Comparison of ENCODE assay signal across 17 cellular contexts in the genomic region with DNA sequence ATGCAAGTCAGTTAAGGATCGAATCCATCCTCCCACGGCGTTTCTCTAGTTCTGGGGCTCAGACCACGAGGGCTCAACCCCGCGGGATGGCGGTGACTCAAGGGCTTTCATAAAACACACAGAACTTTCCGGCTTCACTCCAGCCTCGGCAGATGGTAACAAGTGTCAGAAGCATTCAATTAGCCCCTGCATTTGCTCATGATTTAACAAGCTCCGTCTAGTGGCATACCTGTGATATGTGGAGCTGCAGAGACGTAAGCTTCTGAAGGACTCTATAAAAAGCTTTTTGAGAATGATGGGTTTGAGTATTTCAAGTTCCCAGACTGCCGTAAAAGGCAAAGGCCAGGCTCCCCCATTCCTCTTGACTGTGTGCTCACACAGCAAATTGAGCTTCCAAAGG.
A peak's percentile ranks its signal among the peaks of the same experiment; 100 is the strongest.
DNase-seq lines count a peak whose midpoint lies in the region; ATAC-seq and TF ChIP-seq lines count a peak whose summit lies in the region.
"Had no signal": no experiment of that assay in that cellular context is flagged by ENCODE, and none has a peak within 500 bp of the region (broad histone marks: within the 10 kb centered on the region; RNA-seq: fewer than 3 reads in every experiment).

No MANE protein-coding gene starts in this region.

- H3K9me3 Mint-ChIP-seq in glutamatergic neuron (ENCODE audit: unreplicated experiment): peaks cover 2% of the 10 kb centered on the region
- no peaks in the 10 kb centered on the region for H3K9me3 Mint-ChIP-seq in endothelial cell (ENCODE audit: unreplicated experiment)
- H3K9me3 Mint-ChIP-seq: effector memory CD8-positive, alpha-beta T cell had no signal

- intact Hi-C loops in posterior vena cava (cut with DNase I): no loop called here

- ATAC-seq in HG03520 (IDR thresholded peaks at IDR 0.05; ENCODE audit: unreplicated experiment): no peak
- ATAC-seq: body of pancreas; effector memory CD8-positive, alpha-beta T cell had no signal

- peak overlapping the region; percentile 46 for H3K4me3 Mint-ChIP-seq in glutamatergic neuron (ENCODE audit: unreplicated experiment)
- no peak overlapping the region for H3K4me3 Mint-ChIP-seq in endothelial cell (ENCODE audit: unreplicated experiment)
- H3K4me3 Mint-ChIP-seq: effector memory CD8-positive, alpha-beta T cell had no signal

- peak; percentile 5 for DNase-seq in GM04504 (ENCODE audit: low read depth)
- DNase-seq in NCI-H1436 (lab: John Stamatoyannopoulos, UW): peak; percentile 88
- peak; percentile 63 for DNase-seq in NCI-H82 treated with DMSO at 0.1 percent for 48 hours (lab: John Stamatoyannopoulos, UW; ENCODE audit: unreplicated experiment)
- no peak for DNase-seq in glutamatergic neuron
- no peak for DNase-seq in endothelial cell (ENCODE audit: low spot score)
- no peak for DNase-seq in posterior vena cava (ENCODE audit: low spot score)
- DNase-seq in ecto neural progenitor cell (ENCODE audit: low spot score): no peak
- DNase-seq: activated CD4-positive, alpha-beta T cell treated with anti-CD3 and anti-CD28 coated beads, Interleukin-2, amount 50 U/mL, for 48 hours; activated effector memory CD4-positive, alpha-beta T cell treated with Interleukin-2 at 50 U/mL for 16 hours; body of pancreas; Caco-2; effector memory CD8-positive, alpha-beta T cell; left ventricle myocardium inferior; OCI-M1; T-helper 2 cell; tibial artery had no signal

- H3K36me3 Mint-ChIP-seq in glutamatergic neuron (ENCODE audit: unreplicated experiment): no peaks in the 10 kb centered on the region
- H3K36me3 Mint-ChIP-seq in endothelial cell (ENCODE audit: low read depth, unreplicated experiment): no peaks in the 10 kb centered on the region

- peaks cover 11% of the 10 kb centered on the region for H3K4me1 Mint-ChIP-seq in glutamatergic neuron (ENCODE audit: low read depth, unreplicated experiment)
- peaks cover 1% of the 10 kb centered on the region for H3K4me1 Mint-ChIP-seq in endothelial cell (ENCODE audit: unreplicated experiment)

- no peak for TF ChIP-seq CTCF in glutamatergic neuron (IDR thresholded peaks at IDR 0.05; ENCODE audit: partially characterized antibody, unreplicated experiment)
- TF ChIP-seq CTCF in endothelial cell (IDR thresholded peaks at IDR 0.05; ENCODE audit: unreplicated experiment): no peak

- no peak overlapping the region for H3K27ac Mint-ChIP-seq in glutamatergic neuron (ENCODE audit: unreplicated experiment)
- no peak overlapping the region for H3K27ac Mint-ChIP-seq in endothelial cell (ENCODE audit: unreplicated experiment)
- H3K27ac Mint-ChIP-seq: effector memory CD8-positive, alpha-beta T cell had no signal

- no peaks in the 10 kb centered on the region for H3K27me3 Mint-ChIP-seq in glutamatergic neuron (ENCODE audit: unreplicated experiment)
- peaks cover 1% of the 10 kb centered on the region for H3K27me3 Mint-ChIP-seq in endothelial cell (ENCODE audit: unreplicated experiment)

Comparison
In these comparisons a context has a peak if more than half of its experiments do, and no peak if none do; other contexts are left out.
1. DNase-seq: peak in GM04504 (single experiment), NCI-H1436 (single experiment) and NCI-H82 treated with DMSO at 0.1 percent for 48 hours (single experiment); none in glutamatergic neuron (single experiment), endothelial cell (single experiment), posterior vena cava (single experiment) and ecto neural progenitor cell (single experiment).